In the genomic region with DNA sequence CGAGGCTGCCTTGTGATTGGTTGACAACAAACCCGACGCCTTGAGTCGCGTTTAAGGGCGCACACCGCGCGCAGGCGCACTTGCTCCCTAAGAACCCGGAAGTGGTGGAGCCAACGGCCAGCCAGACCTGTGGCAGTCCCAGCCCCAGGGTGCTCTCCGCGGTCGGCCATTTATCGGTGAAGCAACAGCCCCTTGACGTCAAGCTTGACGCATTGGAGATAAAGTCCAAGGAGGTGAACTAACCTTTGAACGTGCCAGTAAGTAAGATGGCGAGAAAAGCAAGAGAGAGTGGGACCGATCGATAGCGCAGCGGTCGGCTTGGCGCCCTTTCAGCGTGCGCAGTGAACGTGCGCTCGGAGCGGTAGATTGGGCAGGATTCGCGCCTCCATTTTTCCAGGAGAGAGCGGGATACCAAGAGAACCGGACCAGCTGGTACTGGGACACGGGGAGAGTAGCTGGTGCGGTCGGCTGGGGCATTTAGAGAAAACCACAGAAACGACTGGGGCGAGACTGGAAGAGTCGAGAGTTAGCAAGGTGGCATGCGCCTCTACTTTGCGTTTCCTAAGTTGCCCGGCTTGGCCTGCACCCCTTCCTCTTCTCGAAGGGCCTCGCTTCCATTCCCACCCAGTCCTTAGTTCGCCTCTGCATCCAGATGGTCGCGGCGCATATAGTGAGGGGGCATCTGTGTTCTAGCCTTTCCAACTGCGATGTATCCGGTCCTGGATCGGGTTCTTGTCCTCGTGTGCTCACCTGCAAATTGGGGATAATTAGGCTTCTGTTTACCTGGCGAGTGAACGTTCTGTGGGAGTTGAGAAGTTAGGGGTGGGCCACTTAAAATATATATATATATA, we compare ENCODE assay signal across 1 cellular context.
TF ChIP-seq lines count a peak whose summit lies in the region.

Gene CSTF1, plus strand, starts transcription at position 364 of the 851 bp plus-strand sequence. CDS start 2,908 bp downstream, outside the sequence.

TF ChIP-seq in HEK293, 187 proteins besides CTCF, POLR2A, EP300 and RAD21 (continued from another document):
- TF ChIP-seq, protein P1, sequence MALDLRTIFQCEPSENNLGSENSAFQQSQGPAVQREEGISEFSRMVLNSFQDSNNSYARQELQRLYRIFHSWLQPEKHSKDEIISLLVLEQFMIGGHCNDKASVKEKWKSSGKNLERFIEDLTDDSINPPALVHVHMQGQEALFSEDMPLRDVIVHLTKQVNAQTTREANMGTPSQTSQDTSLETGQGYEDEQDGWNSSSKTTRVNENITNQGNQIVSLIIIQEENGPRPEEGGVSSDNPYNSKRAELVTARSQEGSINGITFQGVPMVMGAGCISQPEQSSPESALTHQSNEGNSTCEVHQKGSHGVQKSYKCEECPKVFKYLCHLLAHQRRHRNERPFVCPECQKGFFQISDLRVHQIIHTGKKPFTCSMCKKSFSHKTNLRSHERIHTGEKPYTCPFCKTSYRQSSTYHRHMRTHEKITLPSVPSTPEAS (tag by site-specific recombination; IDR thresholded peaks at IDR 0.05) = no peak; the same call in 1 of the 2 replicates
- TF ChIP-seq ZNF155 (tag by site-specific recombination; IDR thresholded peaks at IDR 0.05) = no peak
- TF ChIP-seq ZNF585B (tag by site-specific recombination; IDR thresholded peaks at IDR 0.05) = no peak
- TF ChIP-seq ZNF37A (tag by site-specific recombination; IDR thresholded peaks at IDR 0.05) = no peak
- peak; percentile 87 for TF ChIP-seq HOXD13 (CRISPR knock-in tag; IDR thresholded peaks at IDR 0.05; ENCODE audit: borderline replicate concordance)
- TF ChIP-seq KLF7 (tag by site-specific recombination; IDR thresholded peaks at IDR 0.05; ENCODE audit: borderline replicate concordance) = no peak
- no peak for TF ChIP-seq ZNF501 (tag by site-specific recombination; IDR thresholded peaks at IDR 0.05)
- no peak for TF ChIP-seq ZNF132 (tag by site-specific recombination; IDR thresholded peaks at IDR 0.05; ENCODE audit: borderline replicate concordance)
- no peak; the same call in 1 of the 2 replicates for TF ChIP-seq PRDM4 (tag by site-specific recombination; IDR thresholded peaks at IDR 0.05)
- TF ChIP-seq, protein P2, sequence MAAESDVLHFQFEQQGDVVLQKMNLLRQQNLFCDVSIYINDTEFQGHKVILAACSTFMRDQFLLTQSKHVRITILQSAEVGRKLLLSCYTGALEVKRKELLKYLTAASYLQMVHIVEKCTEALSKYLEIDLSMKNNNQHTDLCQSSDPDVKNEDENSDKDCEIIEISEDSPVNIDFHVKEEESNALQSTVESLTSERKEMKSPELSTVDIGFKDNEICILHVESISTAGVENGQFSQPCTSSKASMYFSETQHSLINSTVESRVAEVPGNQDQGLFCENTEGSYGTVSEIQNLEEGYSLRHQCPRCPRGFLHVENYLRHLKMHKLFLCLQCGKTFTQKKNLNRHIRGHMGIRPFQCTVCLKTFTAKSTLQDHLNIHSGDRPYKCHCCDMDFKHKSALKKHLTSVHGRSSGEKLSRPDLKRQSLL (tag by site-specific recombination; IDR thresholded peaks at IDR 0.05) = peak; percentile 61; the same call in 1 of the 2 replicates
- peak; percentile 92 for TF ChIP-seq ZBTB11 (tag by site-specific recombination; conservative IDR thresholded peaks at IDR 0.05; ENCODE audit: low read depth)
- TF ChIP-seq HOXA7 (CRISPR knock-in tag; IDR thresholded peaks at IDR 0.05; ENCODE audit: borderline replicate concordance) = no peak
- TF ChIP-seq, protein P3, sequence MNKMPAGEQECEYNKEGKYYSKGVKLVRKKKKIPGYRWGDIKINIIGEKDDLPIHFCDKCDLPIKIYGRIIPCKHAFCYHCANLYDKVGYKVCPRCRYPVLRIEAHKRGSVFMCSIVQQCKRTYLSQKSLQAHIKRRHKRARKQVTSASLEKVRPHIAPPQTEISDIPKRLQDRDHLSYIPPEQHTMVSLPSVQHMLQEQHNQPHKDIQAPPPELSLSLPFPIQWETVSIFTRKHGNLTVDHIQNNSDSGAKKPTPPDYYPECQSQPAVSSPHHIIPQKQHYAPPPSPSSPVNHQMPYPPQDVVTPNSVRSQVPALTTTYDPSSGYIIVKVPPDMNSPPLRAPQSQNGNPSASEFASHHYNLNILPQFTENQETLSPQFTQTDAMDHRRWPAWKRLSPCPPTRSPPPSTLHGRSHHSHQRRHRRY (tag by site-specific recombination; IDR thresholded peaks at IDR 0.05) = no peak
- no peak for TF ChIP-seq ZNF626 (tag by site-specific recombination; IDR thresholded peaks at IDR 0.05)
- no peak for TF ChIP-seq RBAK (tag by site-specific recombination; IDR thresholded peaks at IDR 0.05)
- no peak for TF ChIP-seq BCL11A (tag by site-specific recombination; IDR thresholded peaks at IDR 0.05; ENCODE audit: low read depth)
- TF ChIP-seq ZNF610 (tag by site-specific recombination; IDR thresholded peaks at IDR 0.05; ENCODE audit: borderline replicate concordance) = peak; percentile 63; the same call in 1 of the 2 replicates
- TF ChIP-seq ZNF211 (tag by site-specific recombination; IDR thresholded peaks at IDR 0.05; ENCODE audit: low read depth) = no peak
